In genomic region chr14:83867871-83868270, GRCh38 we compare ENCODE assay signal across 20 cellular contexts.
DNase-seq lines count a peak whose midpoint lies in the region; ATAC-seq and TF ChIP-seq lines count a peak whose summit lies in the region.
"Had no signal": no experiment of that assay in that cellular context is flagged by ENCODE, and none has a peak within 500 bp of the region (broad histone marks: within the 10 kb centered on the region; RNA-seq: fewer than 3 reads in every experiment).

No MANE protein-coding gene starts in this region.

- H4K20me1 ChIP-seq in IMR-90 (ENCODE audit: insufficient read depth, low read length) (no peaks in the 10 kb centered on the region), MM.1S (ENCODE audit: insufficient read depth, low read length) (no peaks in the 10 kb centered on the region)

- no peaks in the 10 kb centered on the region for H3K79me1 ChIP-seq in IMR-90 (ENCODE audit: low read depth in 1 of 2, low read length in 2 of 2)

- no peak overlapping the region for H2AK5ac ChIP-seq in IMR-90 (ENCODE audit: low read depth, low read length)

- H3K9me1 ChIP-seq in IMR-90 (ENCODE audit: insufficient read depth, low read length): no peaks in the 10 kb centered on the region; the same call in 1 of the 2 replicates

- 0% methylated on average over 1 of the region's 2 CpGs; no CpG with 5 or more reads in 1 of the 2 experiments for WGBS in IMR-90 (ENCODE audit: extremely low coverage in 2 of 2, insufficient read length in 1 of 2), 2 experiments
- WGBS in gastroesophageal sphincter (ENCODE audit: low coverage in 1 of 2), 2 donors: 28 to 29% methylated on average over 2 of the region's 2 CpGs

- H3K79me2 ChIP-seq in MM.1S (ENCODE audit: low read length): no peaks in the 10 kb centered on the region
- H3K79me2 ChIP-seq: parathyroid adenoma had no signal

- no peak overlapping the region for H3K4ac ChIP-seq in IMR-90 (ENCODE audit: low read depth, low read length)

- no peak overlapping the region for H3K56ac ChIP-seq in IMR-90 (ENCODE audit: extremely low read depth, insufficient read depth, low read length)

- H3K9ac ChIP-seq in IMR-90 (ENCODE audit: low read depth, low read length) (no peak overlapping the region), MM.1S (ENCODE audit: low read length) (no peak overlapping the region)
- H3K9ac ChIP-seq: parathyroid adenoma had no signal

- no peak overlapping the region for H2BK120ac ChIP-seq in IMR-90 (ENCODE audit: low read depth, low read length)

- H4K91ac ChIP-seq in IMR-90 (ENCODE audit: insufficient read depth, low read depth, low read length): no peak overlapping the region

- H2AK9ac ChIP-seq in IMR-90 (replicated peaks; ENCODE audit: low read depth, low read length, poor library complexity): no peak overlapping the region

- H3K9me3 ChIP-seq in IMR-90 (ENCODE audit: control insufficient read depth, insufficient read depth, low read length) (no peaks in the 10 kb centered on the region), MM.1S (replicated peaks; ENCODE audit: insufficient read depth, low read length) (no peaks in the 10 kb centered on the region), gastroesophageal sphincter (no peaks in the 10 kb centered on the region)
- H3K9me3 ChIP-seq: mucosa of descending colon, right lobe of liver, tibial artery had no signal

- peaks cover 5% of the 10 kb centered on the region; the same call in 1 of the 2 replicates for H3K4me1 ChIP-seq in IMR-90 (ENCODE audit: control insufficient read depth, insufficient read depth, low read length)
- no peaks in the 10 kb centered on the region for H3K4me1 ChIP-seq in MM.1S (ENCODE audit: low read length)
- H3K4me1 ChIP-seq in gastroesophageal sphincter: peaks cover 0 to 15% (median 0%) of the 10 kb centered on the region in 3 donors
- H3K4me1 ChIP-seq: parathyroid adenoma, right lobe of liver, tibial artery had no signal

- no peak overlapping the region for H3K4me2 ChIP-seq in IMR-90 (ENCODE audit: low read depth, low read length)
- H3K4me2 ChIP-seq in MM.1S (ENCODE audit: low read depth, low read length): no peak overlapping the region

- no peak overlapping the region for H2AFZ ChIP-seq in IMR-90 (replicated peaks; ENCODE audit: low read length, poor library complexity)
- no peak overlapping the region for H2AFZ ChIP-seq in MM.1S (ENCODE audit: low read length)
- H2AFZ ChIP-seq: parathyroid adenoma had no signal

- no peaks in the 10 kb centered on the region for H3K9me2 ChIP-seq in MM.1S (replicated peaks; ENCODE audit: insufficient read depth, low read length)

- no peak overlapping the region for H2BK20ac ChIP-seq in IMR-90 (ENCODE audit: low read depth, low read length)

- no peak for TF ChIP-seq EP300 in gastroesophageal sphincter (IDR thresholded peaks at IDR 0.05)

- H4K8ac ChIP-seq in IMR-90 (ENCODE audit: low read depth in 2 of 2, low read length in 2 of 2): no peak overlapping the region

- in situ Hi-C loops in IMR-90 (cut with MboI; ENCODE audit: low sequenced_read_pairs): no loop called here

- no peak overlapping the region for H3K23ac ChIP-seq in IMR-90 (ENCODE audit: low read depth, low read length)

- dilution Hi-C loops in IMR-90 (cut with HindIII; ENCODE audit: low sequenced_read_pairs, unreplicated experiment): no loop called here

- H3K4me3 ChIP-seq in IMR-90 (ENCODE audit: insufficient read depth, low read depth, low read length) (no peak overlapping the region), MM.1S (ENCODE audit: low read length) (no peak overlapping the region), gastroesophageal sphincter (no peak overlapping the region)
- H3K4me3 ChIP-seq: mucosa of descending colon, right lobe of liver, tibial artery had no signal

- no peak overlapping the region; the same call in 1 of the 2 replicates for H4K5ac ChIP-seq in IMR-90 (ENCODE audit: low read depth, low read length)

- intact Hi-C loops in IMR-90 (cut with micrococcal nuclease): no loop called here

- H3K36me3 ChIP-seq in IMR-90 (ENCODE audit: control insufficient read depth, insufficient read depth, low read length): no peaks in the 10 kb centered on the region
- no peaks in the 10 kb centered on the region for H3K36me3 ChIP-seq in MM.1S (replicated peaks; ENCODE audit: insufficient read depth, low read length)
- no peaks in the 10 kb centered on the region for H3K36me3 ChIP-seq in gastroesophageal sphincter
- H3K36me3 ChIP-seq: right lobe of liver, tibial artery had no signal

- no peak for TF ChIP-seq POLR2A in IMR-90 (IDR thresholded peaks at IDR 0.05; ENCODE audit: low read depth, low read length)
- no peak for TF ChIP-seq POLR2A in gastroesophageal sphincter (IDR thresholded peaks at IDR 0.05)

- no peak for TF ChIP-seq RAD21 in IMR-90 (IDR thresholded peaks at IDR 0.05; ENCODE audit: low read length)

- peak overlapping the region; percentile 33; the same call in 1 of the 2 replicates for H3K18ac ChIP-seq in IMR-90 (ENCODE audit: low read depth, low read length)

- H2BK15ac ChIP-seq in IMR-90 (ENCODE audit: low read depth, low read length): no peak overlapping the region

- H3K27me3 ChIP-seq in IMR-90 (ENCODE audit: control insufficient read depth, insufficient read depth, low read length) (no peaks in the 10 kb centered on the region), MM.1S (replicated peaks; ENCODE audit: insufficient read depth, low read length) (no peaks in the 10 kb centered on the region), gastroesophageal sphincter (no peaks in the 10 kb centered on the region)
- H3K27me3 ChIP-seq: right lobe of liver, tibial artery had no signal

- no peak overlapping the region for H3K27ac ChIP-seq in IMR-90 (ENCODE audit: insufficient read depth, low read length)
- H3K27ac ChIP-seq in MM.1S (ENCODE audit: low read length): no peak overlapping the region
- H3K27ac ChIP-seq in gastroesophageal sphincter: no peak overlapping the region
- H3K27ac ChIP-seq: parathyroid adenoma, right lobe of liver, tibial artery had no signal

- CTCF ChIA-PET in IMR-90 (lab: Yijun Ruan, JAX): no interaction called here

- ATAC-seq in IMR-90 (ENCODE audit: low read depth) (no peak), gastroesophageal sphincter (no peak)
- ATAC-seq in activated CD4-positive, CD25-positive, alpha-beta regulatory T cell treated with anti-CD3 and anti-CD28 coated beads, Interleukin-2, amount 50 U/mL, for 24 hours: no peak
- ATAC-seq: activated CD8-positive, alpha-beta memory T cell treated with anti-CD3 and anti-CD28 coated beads, Interleukin-2, amount 10 ng/mL, durations not matched to agents 7 days and 5 days; mucosa of descending colon; right lobe of liver; Right ventricle myocardium inferior had no signal

- H3F3A ChIP-seq in MM.1S (ENCODE audit: insufficient read depth, low read length): no peaks in the 10 kb centered on the region

- POLR2A ChIA-PET in IMR-90 (lab: Charles Lee; ENCODE audit: unreplicated experiment): no interaction called here

- peak; percentile 7 for DNase-seq in IMR-90
- DNase-seq in NCI-H1105 (lab: John Stamatoyannopoulos, UW): peak; percentile 42
- peak; percentile 62 for DNase-seq in NCI-H69 (lab: John Stamatoyannopoulos, UW)
- DNase-seq in myocyte (ENCODE audit: low read depth): peak; percentile 33
- no peak for DNase-seq in MM.1S
- DNase-seq: activated CD4-positive, alpha-beta T cell treated with anti-CD3 and anti-CD28 coated beads, Interleukin-2, amount 50 U/mL, for 1 hour; activated CD8-positive, alpha-beta memory T cell treated with anti-CD3 and anti-CD28 coated beads, Interleukin-2, amount 10 ng/mL, durations not matched to agents 7 days and 5 days; activated naive CD4-positive, alpha-beta T cell treated with anti-CD3 and anti-CD28 coated beads, Interleukin-2, amount 10 ng/mL, durations not matched to agents 7 days and 5 days; caudate nucleus; CD4-positive, CD25-positive, alpha-beta regulatory T cell; GDM1; NCI-H2029 treated with DMSO at 0.1 percent for 48 hours; right lobe of liver; T-helper 9 cell; tibial artery had no signal

- TF ChIP-seq CTCF in IMR-90 (conservative IDR thresholded peaks at IDR 0.05; ENCODE audit: low read depth, low read length) (no peak), MM.1S (IDR thresholded peaks at IDR 0.05; ENCODE audit: low read length) (no peak), gastroesophageal sphincter (IDR thresholded peaks at IDR 0.05) (no peak)

- H2BK5ac ChIP-seq in IMR-90 (ENCODE audit: low read depth, low read length, poor library complexity, severe bottlenecking): no peak overlapping the region

- no peak overlapping the region for H3K14ac ChIP-seq in IMR-90 (replicated peaks; ENCODE audit: low read depth, low read length)

- no TSS peak for BruUV-seq in IMR-90 (replicated peaks; lab: Mats Ljungman, UMichigan)

TF ChIP-seq in IMR-90, 13 proteins besides CTCF, POLR2A, EP300 and RAD21:
- TF ChIP-seq CEBPB (IDR thresholded peaks at IDR 0.05; ENCODE audit: low read depth, low read length): no peak
- TF ChIP-seq RFX5 (IDR thresholded peaks at IDR 0.05; ENCODE audit: low read depth, low read length): no peak
- no peak for TF ChIP-seq SMC3 (IDR thresholded peaks at IDR 0.05; ENCODE audit: low read depth, low read length)
